In the genomic region with DNA sequence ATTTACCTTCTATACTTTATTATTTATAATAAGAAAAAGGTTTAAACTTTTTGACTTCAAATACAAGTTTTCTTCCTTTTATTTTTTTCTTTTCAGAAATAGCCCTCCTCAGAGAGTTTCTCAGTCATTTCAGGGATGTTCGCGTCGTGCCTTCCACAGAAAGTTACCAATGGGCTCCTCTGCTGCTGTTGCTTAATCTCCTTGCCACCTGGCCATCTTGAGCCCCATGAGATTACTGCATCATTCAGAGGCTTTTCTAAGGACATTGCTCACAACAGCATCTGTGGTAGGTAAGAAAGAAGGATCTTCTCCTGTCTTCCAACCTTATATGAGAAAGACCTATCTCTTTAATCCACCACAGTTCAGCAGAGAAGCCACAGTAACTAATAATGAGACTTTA, we compare ENCODE assay signal across 24 cellular contexts.
DNase-seq lines count a peak whose midpoint lies in the region; ATAC-seq and TF ChIP-seq lines count a peak whose summit lies in the region.
"Had no signal": no experiment of that assay in that cellular context is flagged by ENCODE, and none has a peak within 500 bp of the region (broad histone marks: within the 10 kb centered on the region; RNA-seq: fewer than 3 reads in every experiment).

No MANE protein-coding gene starts in this region.

- H3K9me3 Mint-ChIP-seq in chondrocyte (ENCODE audit: low read depth): peaks cover 5% of the 10 kb centered on the region

- H3K27ac ChIP-seq in WERI-Rb-1: peak overlapping the region; percentile 54
- H3K27ac ChIP-seq: BLaER1 had no signal

- H3K27me3 ChIP-seq in WERI-Rb-1 (ENCODE audit: insufficient read depth, low read depth, severe bottlenecking): no peaks in the 10 kb centered on the region
- H3K27me3 ChIP-seq: BE2C, BLaER1 had no signal

- no peak overlapping the region for H3K4me3 Mint-ChIP-seq in chondrocyte (ENCODE audit: unreplicated experiment)
- H3K4me3 Mint-ChIP-seq: CD14-positive monocyte; CD4-positive, alpha-beta memory T cell; CD4-positive, CD25-positive, alpha-beta regulatory T cell; CD8-positive, alpha-beta memory T cell had no signal

- DNase-seq in NCI-H524 (lab: John Stamatoyannopoulos, UW) (peak; percentile 75 to 87), NCI-H82 (lab: John Stamatoyannopoulos, UW) (peak; percentile 86), WERI-Rb-1 (peak; percentile 69), DMS 273 treated with DMSO at 0.1 percent for 48 hours (lab: John Stamatoyannopoulos, UW) (no peak), chondrocyte (ENCODE audit: low spot score) (no peak), left lobe of liver (ENCODE audit: low spot score) (no peak)
- no peak for DNase-seq in stimulated activated naive CD4-positive, alpha-beta T cell treated with Interleukin-2 at 50 U/mL for 16 hours (lab: John Stamatoyannopoulos, UW)
- DNase-seq: 8988T; ACHN; BE2C; C1 segment of cervical spinal cord; CD4-positive, alpha-beta memory T cell; CD4-positive, CD25-positive, alpha-beta regulatory T cell; CD8-positive, alpha-beta memory T cell; COR-L47; DMS153; DMS53; DMS79; DND-41; EL; GDM1 had no signal

- no peak overlapping the region for H3K27ac Mint-ChIP-seq in chondrocyte (ENCODE audit: unreplicated experiment)
- H3K27ac Mint-ChIP-seq: CD14-positive monocyte; CD4-positive, alpha-beta memory T cell; CD4-positive, CD25-positive, alpha-beta regulatory T cell had no signal

- TF ChIP-seq CTCF in WERI-Rb-1 (IDR thresholded peaks at IDR 0.05; ENCODE audit: low read depth, low read length) (no peak), chondrocyte (IDR thresholded peaks at IDR 0.05) (no peak)

- peaks cover 7% of the 10 kb centered on the region for H3K9me3 ChIP-seq in WERI-Rb-1 (ENCODE audit: severe bottlenecking)
- H3K9me3 ChIP-seq: BE2C, BLaER1 had no signal

- H3K4me1 Mint-ChIP-seq in chondrocyte (ENCODE audit: low read depth): no peaks in the 10 kb centered on the region
- H3K4me1 Mint-ChIP-seq: CD14-positive monocyte; CD4-positive, alpha-beta memory T cell; CD4-positive, CD25-positive, alpha-beta regulatory T cell; CD8-positive, alpha-beta memory T cell had no signal

- no peaks in the 10 kb centered on the region for H3K36me3 Mint-ChIP-seq in chondrocyte (ENCODE audit: low read depth)
- H3K36me3 Mint-ChIP-seq: CD14-positive monocyte; CD4-positive, alpha-beta memory T cell; CD4-positive, CD25-positive, alpha-beta regulatory T cell; CD8-positive, alpha-beta memory T cell had no signal

- no peak for ATAC-seq in left lobe of liver
- ATAC-seq: GM12878 had no signal

- H3K4me3 ChIP-seq in WERI-Rb-1 (ENCODE audit: low read depth, low read length): no peak overlapping the region
- H3K4me3 ChIP-seq: BLaER1, GM12878 had no signal

- no peaks in the 10 kb centered on the region for H3K36me3 ChIP-seq in WERI-Rb-1
- H3K36me3 ChIP-seq: BE2C, BLaER1 had no signal

- H3K27me3 Mint-ChIP-seq in chondrocyte (ENCODE audit: low read depth): peaks cover 3% of the 10 kb centered on the region
- H3K27me3 Mint-ChIP-seq: CD4-positive, alpha-beta memory T cell; CD4-positive, CD25-positive, alpha-beta regulatory T cell; CD8-positive, alpha-beta memory T cell had no signal

Comparison
In these comparisons a context has a peak if more than half of its experiments do, and no peak if none do; other contexts are left out.
1. DNase-seq: peak in NCI-H524 (2 of 2), NCI-H82 (single experiment) and WERI-Rb-1 (single experiment); none in DMS 273 treated with DMSO at 0.1 percent for 48 hours (single experiment), stimulated activated naive CD4-positive, alpha-beta T cell treated with Interleukin-2 at 50 U/mL for 16 hours (single experiment), chondrocyte (single experiment) and left lobe of liver (single experiment).